ENCODE assay signal across 22 cellular contexts in genomic region chr2:108943067-108943350, GRCh38. TPM values are rescaled to one million over a fixed set of nuclear protein-coding genes. Genes with fewer than 3 reads are reported as not detected.
"Had no signal": no experiment of that assay in that cellular context is flagged by ENCODE, and none has a peak within 500 bp of the region (broad histone marks: within the 10 kb centered on the region; RNA-seq: fewer than 3 reads in every experiment).

No MANE protein-coding gene starts in this region.

- H3K4me1 ChIP-seq: Peyer's patch, SJSA1 had no signal

- H3K4me3 Mint-ChIP-seq: activated B cell treated with CpG ODN at 0.5 μM for 24 hours; activated CD4-positive, alpha-beta T cell treated with anti-CD3 and anti-CD28 coated beads, Interleukin-2, amount 10 ng/mL, durations not matched to agents 24 days and 14 days; activated naive CD4-positive, alpha-beta T cell treated with anti-CD3 and anti-CD28 coated beads for 36 hours; activated naive CD8-positive, alpha-beta T cell treated with anti-CD3 and anti-CD28 coated beads for 36 hours; activated T-cell treated with anti-CD3 and anti-CD28 coated beads, Interleukin-2, amount 50 U/mL, for 4 hours; T-helper 1 cell treated with Interleukin-12 subunit alpha and Interleukin-12 subunit beta and Interleukin-4 antibody, amounts not matched to agents 30 μg/mL and 1 μg/mL, for 36 hours had no signal

- H3K27me3 ChIP-seq: Peyer's patch had no signal

- H3K27ac Mint-ChIP-seq: activated B cell treated with CpG ODN at 0.5 μM for 24 hours; activated CD4-positive, alpha-beta T cell treated with anti-CD3 and anti-CD28 coated beads, Interleukin-2, amount 10 ng/mL, durations not matched to agents 24 days and 14 days; activated naive CD4-positive, alpha-beta T cell treated with anti-CD3 and anti-CD28 coated beads for 36 hours; activated naive CD8-positive, alpha-beta T cell treated with anti-CD3 and anti-CD28 coated beads for 36 hours; T-helper 1 cell treated with Interleukin-12 subunit alpha and Interleukin-12 subunit beta and Interleukin-4 antibody, amounts not matched to agents 30 μg/mL and 1 μg/mL, for 36 hours had no signal

- H3K27me3 Mint-ChIP-seq: activated B cell treated with CpG ODN at 0.5 μM for 24 hours; activated CD4-positive, alpha-beta T cell treated with anti-CD3 and anti-CD28 coated beads, Interleukin-2, amount 10 ng/mL, durations not matched to agents 24 days and 14 days; activated naive CD8-positive, alpha-beta T cell treated with anti-CD3 and anti-CD28 coated beads for 36 hours had no signal

- H3K27ac ChIP-seq: brain microvascular endothelial cell, KMS-11, SJSA1 had no signal

- DNase-seq: activated B cell treated with CpG ODN at 0.5 μM for 24 hours; activated CD4-positive, alpha-beta T cell treated with anti-CD3 and anti-CD28 coated beads for 1 hour; activated CD4-positive, alpha-beta T cell treated with anti-CD3 and anti-CD28 coated beads, Interleukin-2, amount 10 ng/mL, durations not matched to agents 24 days and 14 days; activated CD4-positive, alpha-beta T cell treated with anti-CD3 and anti-CD28 coated beads, Interleukin-2, amount 50 U/mL, for 48 hours; activated CD8-positive, alpha-beta memory T cell treated with anti-CD3 and anti-CD28 coated beads for 24 hours; activated naive CD4-positive, alpha-beta T cell treated with anti-CD3 and anti-CD28 coated beads for 36 hours; activated naive CD8-positive, alpha-beta T cell treated with anti-CD3 and anti-CD28 coated beads for 36 hours; activated T-cell treated with anti-CD3 and anti-CD28 coated beads, Interleukin-2, amount 50 U/mL, for 4 hours; brain microvascular endothelial cell; NCI-H1092; NCI-H1417; NCI-H1930; NCI-H446; NCI-H524; SHP77; SW 1271 had no signal

- ATAC-seq: activated T-cell treated with anti-CD3 and anti-CD28 coated beads, Interleukin-2, amount 50 U/mL, for 4 hours; SK-N-SH treated with all-trans-retinoic acid at 6 μM for 48 hours had no signal

- H3K4me3 ChIP-seq: Peyer's patch, SJSA1 had no signal

RNA-seq across cellular contexts. Expression of gene EDAR, which starts 46.0 kb away (rescaled TPM):
- total RNA-seq: activated B cell treated with CpG ODN at 0.5 μM for 24 hours, cardiac septum, SJSA1 had no signal
